Comparison of ENCODE assay signal across 8 cellular contexts in the genomic region with DNA sequence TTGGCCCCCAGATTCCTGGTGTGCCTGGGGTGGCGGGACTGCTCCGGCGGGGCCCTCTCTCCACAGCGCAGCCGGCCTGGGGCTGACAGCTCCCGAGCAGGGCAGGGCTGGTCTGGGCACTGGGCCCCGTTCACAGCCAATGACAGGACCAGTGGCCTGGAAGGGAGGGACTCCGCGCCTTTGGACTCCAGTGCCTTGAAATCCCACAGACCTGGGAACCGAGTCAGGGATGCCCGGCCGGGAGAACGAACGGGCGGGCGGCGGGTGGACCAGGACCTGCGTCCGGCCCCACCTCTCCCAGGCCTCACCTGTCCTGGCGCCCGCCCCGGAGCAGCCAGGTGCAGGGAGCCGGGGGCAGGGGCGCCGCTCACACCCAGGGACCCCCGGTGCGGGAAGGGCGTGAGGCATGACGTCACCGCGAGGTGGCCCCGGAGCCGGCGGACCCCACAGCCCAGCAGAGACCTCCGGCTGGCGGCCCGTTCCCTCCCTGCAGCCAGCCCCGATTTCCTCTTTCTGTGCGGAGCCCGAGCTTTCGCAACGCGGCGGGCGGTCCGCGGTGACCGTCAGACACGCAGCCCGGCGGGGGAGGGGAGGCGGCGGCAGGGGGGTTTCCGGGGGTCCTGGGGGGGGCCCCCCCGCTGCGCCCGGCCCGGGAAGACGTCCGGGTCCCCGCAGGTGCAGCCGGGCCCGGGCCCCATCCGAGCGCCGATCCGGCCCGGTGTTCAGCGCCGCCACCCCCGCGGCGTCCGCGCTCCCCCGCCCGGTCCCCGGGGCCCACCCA. TPM values are rescaled to one million over a fixed set of nuclear protein-coding genes. Genes with fewer than 3 reads are reported as not detected.
DNase-seq lines count a peak whose midpoint lies in the region; ATAC-seq and TF ChIP-seq lines count a peak whose summit lies in the region.

No MANE protein-coding gene starts in this region.

- CTCF ChIA-PET in BJ (lab: Yijun Ruan, JAX) = interaction anchor here (0.9 kb wide), 1 partner anchor 111 kb away, joined by 3 read pairs; no protein-coding TSS in a partner anchor

- POLR2A ChIA-PET in BJ (lab: Charles Lee) = no interaction called here

- peak overlapping the region; percentile 82 for H3K27ac ChIP-seq in layer of hippocampus (ENCODE audit: low read depth, low read length)

- no peaks in the 10 kb centered on the region for H3K9me3 Mint-ChIP-seq in central memory CD8-positive, alpha-beta T cell
- H3K9me3 Mint-ChIP-seq in stimulated activated effector memory CD8-positive, alpha-beta T cell treated with anti-CD3 and anti-CD28 coated beads, Interleukin-12 subunit alpha, Interleukin-12 subunit beta, amount 100 ng/mL, for 72 hours = no peaks in the 10 kb centered on the region

- no peak overlapping the region for H3K27ac Mint-ChIP-seq in central memory CD8-positive, alpha-beta T cell (ENCODE audit: low read depth)
- no peak overlapping the region for H3K27ac Mint-ChIP-seq in stimulated activated effector memory CD8-positive, alpha-beta T cell treated with anti-CD3 and anti-CD28 coated beads, Interleukin-12 subunit alpha, Interleukin-12 subunit beta, amount 100 ng/mL, for 72 hours

- H3K27me3 ChIP-seq in BJ (ENCODE audit: control insufficient read depth, insufficient read depth, low read length) (peaks cover 9% of the 10 kb centered on the region), layer of hippocampus (ENCODE audit: control insufficient read depth, insufficient read depth, low read length) (no peaks in the 10 kb centered on the region)

- H3K4me1 Mint-ChIP-seq in central memory CD8-positive, alpha-beta T cell = peaks cover 13% of the 10 kb centered on the region
- H3K4me1 Mint-ChIP-seq in stimulated activated effector memory CD8-positive, alpha-beta T cell treated with anti-CD3 and anti-CD28 coated beads, Interleukin-12 subunit alpha, Interleukin-12 subunit beta, amount 100 ng/mL, for 72 hours = peaks cover 37% of the 10 kb centered on the region

- H3K4me3 ChIP-seq in BJ (ENCODE audit: low read depth, low read length) = peak overlapping the region; percentile 46

- no peaks in the 10 kb centered on the region for H3K36me3 ChIP-seq in BJ (ENCODE audit: control insufficient read depth, insufficient read depth, low read length)

- no peaks in the 10 kb centered on the region for H3K27me3 Mint-ChIP-seq in central memory CD8-positive, alpha-beta T cell

- peak overlapping the region; percentile 68 for H3K4me3 Mint-ChIP-seq in central memory CD8-positive, alpha-beta T cell
- peak overlapping the region; percentile 55 for H3K4me3 Mint-ChIP-seq in stimulated activated effector memory CD8-positive, alpha-beta T cell treated with anti-CD3 and anti-CD28 coated beads, Interleukin-12 subunit alpha, Interleukin-12 subunit beta, amount 100 ng/mL, for 72 hours

- DNase-seq in BJ (ENCODE audit: low read depth) (no peak), NCI-H69 (lab: John Stamatoyannopoulos, UW) (peak; percentile 41), NCI-H2171 (lab: John Stamatoyannopoulos, UW) (no peak)
- no peak for DNase-seq in central memory CD8-positive, alpha-beta T cell (ENCODE audit: low spot score in 2 of 2)
- DNase-seq in stimulated activated effector memory CD8-positive, alpha-beta T cell treated with anti-CD3 and anti-CD28 coated beads, Interleukin-12 subunit alpha, Interleukin-12 subunit beta, amount 100 ng/mL, for 72 hours (ENCODE audit: low spot score in 2 of 2) = no peak
- DNase-seq in stimulated activated CD4-positive, alpha-beta T cell treated with anti-CD3 and anti-CD28 coated beads, Interleukin-1b, Interleukin-23, amount 100 ng/mL, for 48 hours = no peak

- TF ChIP-seq CTCF in BJ (IDR thresholded peaks at IDR 0.05; ENCODE audit: insufficient read depth, low read depth, low read length) = no peak

- H3K36me3 Mint-ChIP-seq in central memory CD8-positive, alpha-beta T cell (ENCODE audit: insufficient read depth) = peaks cover 2% of the 10 kb centered on the region
- H3K36me3 Mint-ChIP-seq in stimulated activated effector memory CD8-positive, alpha-beta T cell treated with anti-CD3 and anti-CD28 coated beads, Interleukin-12 subunit alpha, Interleukin-12 subunit beta, amount 100 ng/mL, for 72 hours = peaks cover 24% of the 10 kb centered on the region

- peak; percentile 13 for ATAC-seq in GM21381 (IDR thresholded peaks at IDR 0.05; ENCODE audit: unreplicated experiment)
- peak; percentile 44 for ATAC-seq in central memory CD8-positive, alpha-beta T cell (replicated peaks; ENCODE audit: extremely low read depth, poor library complexity, severe bottlenecking)
- ATAC-seq in stimulated activated effector memory CD8-positive, alpha-beta T cell treated with anti-CD3 and anti-CD28 coated beads, Interleukin-12 subunit alpha, Interleukin-12 subunit beta, amount 100 ng/mL, for 72 hours = peak; percentile 39

RNA-seq across cellular contexts. Expression of a gene that starts 0.7 kb away (rescaled TPM):
- polyA plus RNA-seq in BJ (2011; rRNA removed) = 3.2 and 5.1 TPM in 2 replicates
- 2.2 and 3.6 TPM in 2 replicates for polyA minus RNA-seq in BJ (2011; rRNA and poly(A)+ RNA removed)

RNA-seq across cellular contexts. Expression of a gene that starts 21.6 kb away (rescaled TPM):
- polyA plus RNA-seq in BJ (2011; rRNA removed) = 5.5 and 5.6 TPM in 2 replicates
- 2.7 and 3.2 TPM in 2 replicates for polyA minus RNA-seq in BJ (2011; rRNA and poly(A)+ RNA removed)

RNA-seq across cellular contexts. Expression of a gene that starts 29.2 kb away (rescaled TPM):
- not detected in 2 replicates for polyA plus RNA-seq in BJ (2011; rRNA removed)
- not detected in 2 replicates for polyA minus RNA-seq in BJ (2011; rRNA and poly(A)+ RNA removed)
